In the genomic region with DNA sequence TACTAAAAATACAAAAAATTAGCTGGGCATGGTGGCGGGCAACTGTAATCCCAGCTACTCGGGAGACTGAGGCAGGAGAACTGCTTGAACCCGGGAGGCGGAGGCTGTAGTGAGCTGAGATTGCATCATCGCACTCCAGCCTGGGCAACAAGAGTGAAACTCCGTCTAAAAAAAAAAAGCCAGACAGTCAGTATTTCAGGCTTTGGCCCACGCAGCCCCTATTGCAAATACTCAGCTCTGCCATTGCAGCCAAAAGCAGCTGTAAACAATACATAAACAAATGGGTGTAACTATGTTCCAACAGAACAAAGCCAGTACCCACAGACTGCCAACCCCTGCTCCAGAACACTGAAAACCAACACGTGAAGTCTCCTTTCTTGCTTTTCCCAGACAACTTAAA, we compare ENCODE assay signal across 2 cellular contexts. TPM values are rescaled to one million over a fixed set of nuclear protein-coding genes. Genes with fewer than 3 reads are reported as not detected.
"Had no signal": no experiment of that assay in that cellular context is flagged by ENCODE, and none has a peak within 500 bp of the region (broad histone marks: within the 10 kb centered on the region; RNA-seq: fewer than 3 reads in every experiment).

No MANE protein-coding gene starts in this region.

RNA-seq across cellular contexts. Expression of a gene that starts 30.8 kb away (rescaled TPM):
- total RNA-seq: NCI-H460, PC-9 had no signal
